In genomic region chrX:9147631-9148189, GRCh38 we compare ENCODE assay signal across 2 cellular contexts.
TF ChIP-seq lines count a peak whose summit lies in the region.

No MANE protein-coding gene starts in this region.

TF ChIP-seq in IMR-90, 13 proteins besides CTCF, POLR2A, EP300 and RAD21:
- TF ChIP-seq BHLHE40 (IDR thresholded peaks at IDR 0.05; ENCODE audit: low read depth, low read length) = no peak
- no peak for TF ChIP-seq SMC3 (IDR thresholded peaks at IDR 0.05; ENCODE audit: low read depth, low read length)
- TF ChIP-seq MAFK (IDR thresholded peaks at IDR 0.05; ENCODE audit: low read depth, low read length) = no peak
- TF ChIP-seq MXI1 (IDR thresholded peaks at IDR 0.05; ENCODE audit: borderline replicate concordance, low read depth, low read length) = no peak
- TF ChIP-seq RCOR1 (IDR thresholded peaks at IDR 0.05; ENCODE audit: insufficient replicate concordance, low read length) = no peak
- no peak for TF ChIP-seq NFE2L2 (IDR thresholded peaks at IDR 0.05; ENCODE audit: low read depth, low read length)
- no peak for TF ChIP-seq USF2 (IDR thresholded peaks at IDR 0.05; ENCODE audit: low read depth, low read length)
- no peak for TF ChIP-seq RFX5 (IDR thresholded peaks at IDR 0.05; ENCODE audit: low read depth, low read length)
- TF ChIP-seq ELK1 (IDR thresholded peaks at IDR 0.05; ENCODE audit: borderline replicate concordance, low read depth, low read length) = no peak
- TF ChIP-seq CHD1 (IDR thresholded peaks at IDR 0.05; ENCODE audit: low read depth, low read length) = no peak
- no peak for TF ChIP-seq FOS (IDR thresholded peaks at IDR 0.05; ENCODE audit: low read depth, low read length)
- TF ChIP-seq CEBPB (IDR thresholded peaks at IDR 0.05; ENCODE audit: low read depth, low read length) = no peak

TF ChIP-seq in endothelial cell of umbilical vein, 7 proteins besides CTCF, POLR2A, EP300 and RAD21:
- no peak for TF ChIP-seq EZH2 (IDR thresholded peaks at IDR 0.05; ENCODE audit: borderline replicate concordance, low read depth, low read length, severe bottlenecking)
